1 cellular context compared by ENCODE assay signal in genomic region chr14:23564181-23564812, GRCh38.
TF ChIP-seq lines count a peak whose summit lies in the region.

No MANE protein-coding gene starts in this region.

TF ChIP-seq in IMR-90, 13 proteins besides CTCF, POLR2A, EP300 and RAD21:
- TF ChIP-seq SMC3 (IDR thresholded peaks at IDR 0.05; ENCODE audit: low read depth, low read length) = no peak
- TF ChIP-seq MAZ (IDR thresholded peaks at IDR 0.05; ENCODE audit: borderline replicate concordance, low read depth, low read length) = no peak
- TF ChIP-seq MXI1 (IDR thresholded peaks at IDR 0.05; ENCODE audit: borderline replicate concordance, low read depth, low read length) = no peak
- no peak for TF ChIP-seq RFX5 (IDR thresholded peaks at IDR 0.05; ENCODE audit: low read depth, low read length)
- TF ChIP-seq NFE2L2 (IDR thresholded peaks at IDR 0.05; ENCODE audit: low read depth, low read length) = no peak
- no peak for TF ChIP-seq CEBPB (IDR thresholded peaks at IDR 0.05; ENCODE audit: low read depth, low read length)
- no peak for TF ChIP-seq BHLHE40 (IDR thresholded peaks at IDR 0.05; ENCODE audit: low read depth, low read length)
- TF ChIP-seq RCOR1 (IDR thresholded peaks at IDR 0.05; ENCODE audit: insufficient replicate concordance, low read length) = no peak
- no peak for TF ChIP-seq FOS (IDR thresholded peaks at IDR 0.05; ENCODE audit: low read depth, low read length)
- no peak for TF ChIP-seq ELK1 (IDR thresholded peaks at IDR 0.05; ENCODE audit: borderline replicate concordance, low read depth, low read length)
- TF ChIP-seq MAFK (IDR thresholded peaks at IDR 0.05; ENCODE audit: low read depth, low read length) = no peak
- no peak for TF ChIP-seq CHD1 (IDR thresholded peaks at IDR 0.05; ENCODE audit: low read depth, low read length)
- no peak for TF ChIP-seq USF2 (IDR thresholded peaks at IDR 0.05; ENCODE audit: low read depth, low read length)
